14 cellular contexts compared by ENCODE assay signal in genomic region chr2:45707661-45708060, GRCh38. TPM values are rescaled to one million over a fixed set of nuclear protein-coding genes. Genes with fewer than 3 reads are reported as not detected.
A peak's percentile ranks its signal among the peaks of the same experiment; 100 is the strongest.
DNase-seq lines count a peak whose midpoint lies in the region; ATAC-seq and TF ChIP-seq lines count a peak whose summit lies in the region.
"Had no signal": no experiment of that assay in that cellular context is flagged by ENCODE, and none has a peak within 500 bp of the region (broad histone marks: within the 10 kb centered on the region; RNA-seq: fewer than 3 reads in every experiment).

No MANE protein-coding gene starts in this region.

- no peak overlapping the region for H3K4me3 Mint-ChIP-seq in MCF 10A (ENCODE audit: unreplicated experiment)
- no peak overlapping the region for H3K4me3 Mint-ChIP-seq in naive thymus-derived CD4-positive, alpha-beta T cell
- H3K4me3 Mint-ChIP-seq: B cell; CD4-positive, alpha-beta memory T cell had no signal

- TF ChIP-seq POLR2A in breast epithelium (IDR thresholded peaks at IDR 0.05): no peak

- H3K4me1 Mint-ChIP-seq in MCF 10A (ENCODE audit: insufficient read depth, unreplicated experiment): no peaks in the 10 kb centered on the region
- peaks cover 0 to 4% (median 3%) of the 10 kb centered on the region in 7 donors for H3K4me1 Mint-ChIP-seq in naive thymus-derived CD4-positive, alpha-beta T cell

- H3K27me3 ChIP-seq in breast epithelium (no peaks in the 10 kb centered on the region), dorsolateral prefrontal cortex (no peaks in the 10 kb centered on the region)
- H3K27me3 ChIP-seq in naive thymus-derived CD4-positive, alpha-beta T cell (ENCODE audit: control insufficient read depth in 2 of 2, insufficient read depth in 2 of 2, low read length in 2 of 2): no peaks in the 10 kb centered on the region

- CTCF ChIA-PET in MCF 10A (lab: Yijun Ruan, JAX): no interaction called here
- CTCF ChIA-PET in naive thymus-derived CD4-positive, alpha-beta T cell (lab: Charles Lee): no interaction called here

- no peaks in the 10 kb centered on the region for H3K36me3 ChIP-seq in breast epithelium
- no peaks in the 10 kb centered on the region for H3K36me3 ChIP-seq in naive thymus-derived CD4-positive, alpha-beta T cell (ENCODE audit: control insufficient read depth in 2 of 3, insufficient read depth in 3 of 3, low read length in 3 of 3)

- no peaks in the 10 kb centered on the region for H3K9me3 Mint-ChIP-seq in MCF 10A (ENCODE audit: unreplicated experiment)
- peaks cover 0 to 9% (median 4%) of the 10 kb centered on the region in 11 donors for H3K9me3 Mint-ChIP-seq in naive thymus-derived CD4-positive, alpha-beta T cell

- intact Hi-C loops in breast epithelium (cut with DNase I; ENCODE audit: low total_unique reads): loop anchor here (5.0 kb wide), 1 partner anchor 860 kb away; no protein-coding TSS in a partner anchor
- intact Hi-C loops in MCF 10A (cut with micrococcal nuclease): no loop called here
- intact Hi-C loops in dorsolateral prefrontal cortex (cut with DNase I): loop anchor here in 1 of 2 donors (10.0 kb wide), 1 partner anchor 67 kb away; no protein-coding TSS in a partner anchor
- intact Hi-C loops in posterior cingulate gyrus (cut with DNase I): loop anchor here (10.0 kb wide), 1 partner anchor 53 kb away; the partner anchor contains the start of gene PRKCE
- intact Hi-C loops in naive thymus-derived CD4-positive, alpha-beta T cell (cut with micrococcal nuclease): no loop called here
- intact Hi-C loops in Right ventricle myocardium inferior (cut with DNase I): loop anchor here (10.0 kb wide), 1 partner anchor 53 kb away; the partner anchor contains the start of gene PRKCE

- peaks cover 0 to 17% of the 10 kb centered on the region in 2 donors for H3K4me1 ChIP-seq in breast epithelium
- no peaks in the 10 kb centered on the region for H3K4me1 ChIP-seq in naive thymus-derived CD4-positive, alpha-beta T cell (ENCODE audit: control insufficient read depth in 2 of 2, insufficient read depth in 2 of 2, low read length in 2 of 2)

- no peak overlapping the region for H3K27ac Mint-ChIP-seq in MCF 10A (ENCODE audit: low read depth, unreplicated experiment)
- H3K27ac Mint-ChIP-seq in naive thymus-derived CD4-positive, alpha-beta T cell: no peak overlapping the region
- H3K27ac Mint-ChIP-seq: B cell had no signal

- no peak for TF ChIP-seq CTCF in breast epithelium (IDR thresholded peaks at IDR 0.05)
- no peak for TF ChIP-seq CTCF in MCF 10A (IDR thresholded peaks at IDR 0.05; ENCODE audit: unreplicated experiment)
- TF ChIP-seq CTCF in dorsolateral prefrontal cortex (IDR thresholded peaks at IDR 0.05 in 54 of 56, conservative IDR thresholded peaks at IDR 0.05 in 2 of 56; ENCODE audit: low read depth in 1 of 56, partially characterized antibody in 56 of 56): no peak

- no peaks in the 10 kb centered on the region for H3K36me3 Mint-ChIP-seq in MCF 10A (ENCODE audit: insufficient read depth, unreplicated experiment)
- H3K36me3 Mint-ChIP-seq in naive thymus-derived CD4-positive, alpha-beta T cell: peaks cover 9 to 41% (median 31%) of the 10 kb centered on the region in 5 donors

- H3K4me3 ChIP-seq in breast epithelium (no peak overlapping the region), dorsolateral prefrontal cortex (no peak overlapping the region)
- H3K4me3 ChIP-seq in naive thymus-derived CD4-positive, alpha-beta T cell (ENCODE audit: low read length): no peak overlapping the region

- H3K9me3 ChIP-seq in breast epithelium: no peaks in the 10 kb centered on the region
- H3K9me3 ChIP-seq in naive thymus-derived CD4-positive, alpha-beta T cell (ENCODE audit: control insufficient read depth in 2 of 3, low read length in 3 of 3): no peaks in the 10 kb centered on the region

- peak overlapping the region; percentile 19 to 29 for H3K27ac ChIP-seq in breast epithelium
- H3K27ac ChIP-seq in dorsolateral prefrontal cortex: peak overlapping the region in 46 of 59 donors; percentile 7 to 83 (median 60)
- H3K27ac ChIP-seq in naive thymus-derived CD4-positive, alpha-beta T cell (ENCODE audit: low read depth, low read length): no peak overlapping the region
- H3K27ac ChIP-seq: C4-2B had no signal

- no TSS peak for BruUV-seq in MCF 10A (replicated peaks; lab: Mats Ljungman, UMichigan)

- no peak for DNase-seq in breast epithelium (ENCODE audit: low spot score in 2 of 2)
- DNase-seq in MCF 10A (ENCODE audit: unreplicated experiment): no peak
- peak in 8 of 10 donors; percentile 32 to 74 (median 57) for DNase-seq in dorsolateral prefrontal cortex
- DNase-seq in posterior cingulate gyrus: peak in 8 of 10 donors; percentile 38 to 91 (median 64)
- no peak for DNase-seq in KG1 (lab: John Stamatoyannopoulos, UW)
- no peak for DNase-seq in naive thymus-derived CD4-positive, alpha-beta T cell
- DNase-seq in Right ventricle myocardium inferior (ENCODE audit: missing footprints): no peak
- DNase-seq: 8988T; CD4-positive, alpha-beta memory T cell; DMS79 treated with DMSO at 0.1 percent for 48 hours; EL had no signal

- ATAC-seq in GM21528 (IDR thresholded peaks at IDR 0.05; ENCODE audit: low FRiP score, unreplicated experiment) (no peak), Right ventricle myocardium inferior (no peak)
- ATAC-seq in naive thymus-derived CD4-positive, alpha-beta T cell: no peak

- H3K27me3 Mint-ChIP-seq in MCF 10A (ENCODE audit: insufficient read depth, unreplicated experiment): no peaks in the 10 kb centered on the region
- H3K27me3 Mint-ChIP-seq in naive thymus-derived CD4-positive, alpha-beta T cell: no peaks in the 10 kb centered on the region
- H3K27me3 Mint-ChIP-seq: B cell; CD4-positive, alpha-beta memory T cell had no signal

- POLR2A ChIA-PET in MCF 10A (lab: Yijun Ruan, JAX): interaction anchor here (0.7 kb wide), 1 partner anchor 667 kb away, joined by 3 read pairs; no protein-coding TSS in a partner anchor
- POLR2A ChIA-PET in naive thymus-derived CD4-positive, alpha-beta T cell (lab: Charles Lee): no interaction called here

RNA-seq across cellular contexts. Expression of gene PRKCE, which starts 56.2 kb away (rescaled TPM):
- total RNA-seq in breast epithelium: 10 to 100 TPM; 20.6 to 34.0 (median 23.6) TPM
- total RNA-seq in MCF 10A (2022): 10.9 and 12.1 TPM in 2 replicates
- 100 to 1,000 TPM in 118 of 120 experiments, 10 to 100 TPM in 2; 75.3 to 231 (median 164) TPM for total RNA-seq in dorsolateral prefrontal cortex
- total RNA-seq in naive thymus-derived CD4-positive, alpha-beta T cell: 10 to 100 TPM; 18.5 to 37.9 (median 20.4) TPM
- polyA plus RNA-seq in naive thymus-derived CD4-positive, alpha-beta T cell: 1 to 10 TPM; 1.4 to 2.3 TPM
- 17.8 TPM for total RNA-seq in Right ventricle myocardium inferior

Comparison
In these comparisons a context has a peak if more than half of its experiments do, and no peak if none do; other contexts are left out.
1. intact Hi-C loops: an anchor here in breast epithelium (5.0 kb wide), posterior cingulate gyrus (10.0 kb wide) and Right ventricle myocardium inferior (10.0 kb wide); none called in MCF 10A and naive thymus-derived CD4-positive, alpha-beta T cell.
2. DNase-seq: peak in dorsolateral prefrontal cortex (8 of 10) and posterior cingulate gyrus (8 of 10); none in breast epithelium (0 of 2), MCF 10A (single experiment), KG1 (single experiment), naive thymus-derived CD4-positive, alpha-beta T cell (0 of 9) and Right ventricle myocardium inferior (single experiment).